ENCODE assay signal across 11 cellular contexts in genomic region chr3:149654188-149654601, GRCh38. TPM values are rescaled to one million over a fixed set of nuclear protein-coding genes. Genes with fewer than 3 reads are reported as not detected.
DNase-seq lines count a peak whose midpoint lies in the region; ATAC-seq and TF ChIP-seq lines count a peak whose summit lies in the region.
"Had no signal": no experiment of that assay in that cellular context is flagged by ENCODE, and none has a peak within 500 bp of the region (broad histone marks: within the 10 kb centered on the region; RNA-seq: fewer than 3 reads in every experiment).

No MANE protein-coding gene starts in this region.

- H3K27ac ChIP-seq in heart right ventricle (peak overlapping the region in 6 of 10 donors; percentile 2 to 99 (median 60)), mammary epithelial cell (ENCODE audit: insufficient read depth, low read depth, low read length) (no peak overlapping the region), uterus (peak overlapping the region; percentile 98)

- H3K79me2 ChIP-seq in mammary epithelial cell (ENCODE audit: insufficient read depth, low read length) = peaks cover 83% of the 10 kb centered on the region

- peak overlapping the region; percentile 25 for H3K4me2 ChIP-seq in mammary epithelial cell (ENCODE audit: insufficient read depth, low read depth, low read length)

- H3K27me3 ChIP-seq in heart right ventricle = peaks cover 0 to 45% (median 0%) of the 10 kb centered on the region in 7 donors
- H3K27me3 ChIP-seq in mammary epithelial cell (ENCODE audit: insufficient read depth, low read length) = no peaks in the 10 kb centered on the region
- H3K27me3 ChIP-seq in uterus = no peaks in the 10 kb centered on the region

- H3K36me3 ChIP-seq in heart right ventricle (peaks cover 0 to 52% (median 11%) of the 10 kb centered on the region in 9 donors), mammary epithelial cell (ENCODE audit: insufficient read depth, low read length) (peaks cover 2% of the 10 kb centered on the region), uterus (no peaks in the 10 kb centered on the region)

- H3K9me3 ChIP-seq in heart right ventricle = no peaks in the 10 kb centered on the region
- H3K9me3 ChIP-seq in mammary epithelial cell (replicated peaks; ENCODE audit: insufficient read depth, low read length) = no peaks in the 10 kb centered on the region
- H3K9me3 ChIP-seq in uterus = no peaks in the 10 kb centered on the region

- in situ Hi-C loops in mammary epithelial cell (cut with MboI; ENCODE audit: low sequenced_read_pairs in 2 of 2) = loop anchor here (10.0 kb wide), 1 partner anchor 69 kb away; no protein-coding TSS in a partner anchor

- peak overlapping the region; percentile 72 for H3K27ac Mint-ChIP-seq in memory B cell

- no peak for ATAC-seq in heart right ventricle
- ATAC-seq in left ventricle myocardium superior = no peak
- ATAC-seq in memory B cell (ENCODE audit: low read depth) = no peak

- peaks cover 9% of the 10 kb centered on the region for H3K4me1 Mint-ChIP-seq in memory B cell

- TF ChIP-seq POLR2A in uterus (IDR thresholded peaks at IDR 0.05) (no peak), lower leg skin (IDR thresholded peaks at IDR 0.05) (no peak)

- H4K20me1 ChIP-seq in mammary epithelial cell (ENCODE audit: insufficient read depth, low read length) = no peaks in the 10 kb centered on the region

- DNase-seq in heart right ventricle (no peak), left ventricle myocardium superior (no peak), mammary epithelial cell (peak; percentile 52), memory B cell (ENCODE audit: low spot score in 2 of 2) (no peak), uterus (no peak), lower leg skin (ENCODE audit: low spot score in 2 of 2) (no peak), inferior parietal cortex (ENCODE audit: extremely low spot score) (no peak)
- no peak for DNase-seq in effector CD4-positive, alpha-beta T cell
- DNase-seq: ACHN; activated CD8-positive, alpha-beta memory T cell treated with anti-CD3 and anti-CD28 coated beads, Interleukin-2, amount 50 U/mL, for 4 hours; NCI-H1694 had no signal

- CTCF ChIA-PET in mammary epithelial cell (lab: Charles Lee; ENCODE audit: low non-redundant PET) = no interaction called here

- BruUV-seq in mammary epithelial cell (replicated peaks; lab: Mats Ljungman, UMichigan) = no TSS peak

- TF ChIP-seq CTCF in heart right ventricle (IDR thresholded peaks at IDR 0.05) = no peak
- TF ChIP-seq CTCF in mammary epithelial cell (conservative IDR thresholded peaks at IDR 0.05 in 1 of 2, IDR thresholded peaks at IDR 0.05 in 1 of 2; ENCODE audit: extremely low read depth in 1 of 2, insufficient read depth in 1 of 2, low read depth in 1 of 2, low read length in 2 of 2) = no peak
- TF ChIP-seq CTCF in uterus (IDR thresholded peaks at IDR 0.05) = no peak
- no peak for TF ChIP-seq CTCF in lower leg skin (IDR thresholded peaks at IDR 0.05)

- dilution Hi-C loops in mammary epithelial cell (cut with HindIII; ENCODE audit: low sequenced_read_pairs) = no loop called here

- H3K27me3 Mint-ChIP-seq in memory B cell = peaks cover 8% of the 10 kb centered on the region

- H3K36me3 Mint-ChIP-seq in memory B cell = no peaks in the 10 kb centered on the region

- H3K4me3 Mint-ChIP-seq in memory B cell = no peak overlapping the region

- peaks cover 5 to 74% (median 59%) of the 10 kb centered on the region in 9 donors for H3K4me1 ChIP-seq in heart right ventricle
- peaks cover 57% of the 10 kb centered on the region for H3K4me1 ChIP-seq in mammary epithelial cell (ENCODE audit: insufficient read depth, low read length)
- H3K4me1 ChIP-seq in uterus = peaks cover 4 to 8% of the 10 kb centered on the region in 2 donors

- H3K4me3 ChIP-seq in heart right ventricle (peak overlapping the region in 9 of 10 donors; percentile 2 to 96 (median 89)), mammary epithelial cell (replicated peaks in 1 of 3; ENCODE audit: insufficient read depth in 1 of 3, low read depth in 2 of 3, low read length in 3 of 3) (no peak overlapping the region), uterus (peak overlapping the region; percentile 72 to 95), lower leg skin (ENCODE audit: low read depth, poor library complexity, severe bottlenecking) (no peak overlapping the region)

- no peak overlapping the region for H3K9ac ChIP-seq in mammary epithelial cell (ENCODE audit: insufficient read depth, low read length)

- no peaks in the 10 kb centered on the region for H3K9me3 Mint-ChIP-seq in memory B cell

- intact Hi-C loops in heart right ventricle (cut with DNase I) = loop anchor here in 5 of 10 donors (5.0 to 10.0 kb wide), 5 partner anchors 69 to 129 kb away; no protein-coding TSS in a partner anchor
- intact Hi-C loops in left ventricle myocardium superior (cut with micrococcal nuclease) = loop anchor here (10.0 kb wide), 2 partner anchors 59 to 119 kb away; no protein-coding TSS in a partner anchor
- intact Hi-C loops in mammary epithelial cell (cut with micrococcal nuclease) = no loop called here
- intact Hi-C loops in uterus (cut with DNase I; ENCODE audit: low total_unique reads) = loop anchor here (10.0 kb wide), 1 partner anchor 119 kb away; no protein-coding TSS in a partner anchor
- intact Hi-C loops in lower leg skin (cut with DNase I; ENCODE audit: low total_unique reads) = no loop called here

- H2AFZ ChIP-seq in mammary epithelial cell (ENCODE audit: low read depth, low read length) = no peak overlapping the region

RNA-seq across cellular contexts. Expression of gene WWTR1, which starts 3.6 kb away (rescaled TPM):
- total RNA-seq in heart right ventricle (10 to 100 TPM; 30.3 to 78.6 (median 43.7) TPM), left ventricle myocardium superior (40.0 TPM), mammary epithelial cell (10 to 100 TPM; 56.1 to 58.0 TPM), uterus (100 to 1,000 TPM; 103 to 148 (median 116) TPM), lower leg skin (10 to 100 TPM; 52.4 to 78.1 (median 56.1) TPM)
- polyA plus RNA-seq in heart right ventricle (10 to 100 TPM; 19.5 to 21.8 TPM), mammary epithelial cell (76.3 TPM)
- 149 TPM for polyA minus RNA-seq in mammary epithelial cell

Comparison
In these comparisons a context has a peak if more than half of its experiments do, and no peak if none do; other contexts are left out.
1. H3K4me3 ChIP-seq: peak in heart right ventricle (9 of 10) and uterus (2 of 2); none in mammary epithelial cell (0 of 3) and lower leg skin (single experiment).
2. intact Hi-C loops: an anchor here in left ventricle myocardium superior (10.0 kb wide) and uterus (10.0 kb wide); none called in mammary epithelial cell and lower leg skin.